Comparison of ENCODE assay signal across 22 cellular contexts in genomic region chr2:18740428-18740827, GRCh38.
DNase-seq lines count a peak whose midpoint lies in the region; ATAC-seq and TF ChIP-seq lines count a peak whose summit lies in the region.
"Had no signal": no experiment of that assay in that cellular context is flagged by ENCODE, and none has a peak within 500 bp of the region (broad histone marks: within the 10 kb centered on the region; RNA-seq: fewer than 3 reads in every experiment).

No MANE protein-coding gene starts in this region.

- H3K27ac ChIP-seq in brain microvascular endothelial cell = peak overlapping the region; percentile 56
- H3K27ac ChIP-seq in osteoblast (ENCODE audit: low read depth, low read length) = no peak overlapping the region
- H3K27ac ChIP-seq: psoas muscle, spleen, vagina had no signal

- no peaks in the 10 kb centered on the region for H3K36me3 ChIP-seq in brain microvascular endothelial cell (replicated peaks)
- no peaks in the 10 kb centered on the region for H3K36me3 ChIP-seq in osteoblast (ENCODE audit: insufficient read depth, low read length)
- H3K36me3 ChIP-seq: spleen, vagina had no signal

- H4K20me1 ChIP-seq in osteoblast (ENCODE audit: insufficient read depth, low read length) = no peaks in the 10 kb centered on the region

- no peak overlapping the region for H2AFZ ChIP-seq in osteoblast (ENCODE audit: low read length)

- TF ChIP-seq CTCF in brain microvascular endothelial cell (IDR thresholded peaks at IDR 0.05; ENCODE audit: low read depth, low read length, missing control alignments) (no peak), osteoblast (IDR thresholded peaks at IDR 0.05; ENCODE audit: extremely low read depth, low read depth, low read length) (no peak)

- DNase-seq in HS-27A (ENCODE audit: low read depth) (peak; percentile 63), brain microvascular endothelial cell (peak; percentile 84), left ventricle myocardium superior (peak; percentile 82), sciatic nerve (ENCODE audit: low spot score) (no peak), osteoblast (ENCODE audit: insufficient read length, low spot score, missing footprints) (no peak), iPS-NIHi11 (ENCODE audit: low spot score) (no peak)
- DNase-seq in stimulated activated CD4-positive, alpha-beta T cell treated with anti-CD3 and anti-CD28 coated beads, Interleukin-15, amount 100 ng/mL, for 24 hours = no peak
- DNase-seq: activated CD4-positive, alpha-beta T cell treated with anti-CD3 and anti-CD28 coated beads, Interleukin-2, amount 10 ng/mL, durations not matched to agents 7 days and 5 days; activated effector memory CD4-positive, alpha-beta T cell treated with anti-CD3 and anti-CD28 coated beads, Interleukin-2, amount 50 U/mL, for 16 hours; cerebellar nuclear complex; effector memory CD4-positive, alpha-beta T cell; KBM-7; NCI-H1048; NCI-H2029 treated with DMSO at 0.1 percent for 48 hours; NCI-H510A treated with DMSO at 0.1 percent for 48 hours; nephron progenitor cell; spleen; stimulated activated CD8-positive, alpha-beta memory T cell treated with anti-CD3 and anti-CD28 coated beads, Interleukin-4, amount 100 ng/mL, for 48 hours; T-cell had no signal

- peak; percentile 86 for ATAC-seq in left ventricle myocardium superior
- ATAC-seq in sciatic nerve = peak; percentile 39
- ATAC-seq in GM21619 (IDR thresholded peaks at IDR 0.05; ENCODE audit: unreplicated experiment) = no peak
- ATAC-seq: psoas muscle, T-cell had no signal

- no peaks in the 10 kb centered on the region for H3K9me3 ChIP-seq in osteoblast (ENCODE audit: low read depth, low read length)
- H3K9me3 ChIP-seq: psoas muscle, vagina had no signal

- H3K27me3 ChIP-seq in brain microvascular endothelial cell (replicated peaks) = no peaks in the 10 kb centered on the region
- H3K27me3 ChIP-seq in osteoblast (ENCODE audit: insufficient read depth, low read length) = no peaks in the 10 kb centered on the region
- H3K27me3 ChIP-seq: spleen, vagina had no signal

- intact Hi-C loops in left ventricle myocardium superior (cut with micrococcal nuclease) = loop anchor here (10.0 kb wide), 1 partner anchor 216 kb away; no protein-coding TSS in a partner anchor
- intact Hi-C loops in sciatic nerve (cut with DNase I) = loop anchor here (10.0 kb wide), 1 partner anchor 1124 kb away; no protein-coding TSS in a partner anchor

- in situ Hi-C loops in brain microvascular endothelial cell (cut with HindIII; ENCODE audit: low pct_ligation_motif_present, low sequenced_read_pairs) = no loop called here

- no peaks in the 10 kb centered on the region for H3K4me1 ChIP-seq in osteoblast (ENCODE audit: insufficient read depth, low read length)
- H3K4me1 ChIP-seq: psoas muscle, spleen, vagina had no signal

- no peaks in the 10 kb centered on the region for H3K79me2 ChIP-seq in osteoblast (ENCODE audit: insufficient read depth, low read length)

- no peak overlapping the region for H3K4me3 ChIP-seq in brain microvascular endothelial cell (ENCODE audit: low read depth, low read length)
- no peak overlapping the region for H3K4me3 ChIP-seq in osteoblast (ENCODE audit: insufficient read depth, low read length)
- H3K4me3 ChIP-seq: psoas muscle, spleen, vagina had no signal

- no peak overlapping the region for H3K4me2 ChIP-seq in osteoblast (ENCODE audit: insufficient read depth, low read length)

Comparison
In these comparisons a context has a peak if more than half of its experiments do, and no peak if none do; other contexts are left out.
1. DNase-seq: peak in HS-27A (single experiment), brain microvascular endothelial cell (single experiment) and left ventricle myocardium superior (single experiment); none in sciatic nerve (single experiment), osteoblast (single experiment), iPS-NIHi11 (single experiment) and stimulated activated CD4-positive, alpha-beta T cell treated with anti-CD3 and anti-CD28 coated beads, Interleukin-15, amount 100 ng/mL, for 24 hours (single experiment).